In genomic region chr5:177468329-177469058, GRCh38 we compare ENCODE assay signal across 1 cellular context.
TF ChIP-seq lines count a peak whose summit lies in the region.

No MANE protein-coding gene starts in this region.

TF ChIP-seq in neural cell, 6 proteins besides CTCF, POLR2A, EP300 and RAD21 (continued from another document):
- TF ChIP-seq REST (IDR thresholded peaks at IDR 0.05; ENCODE audit: borderline replicate concordance) (no peak), SMC3 (conservative IDR thresholded peaks at IDR 0.05; ENCODE audit: poor library complexity) (no peak), EZH2 (IDR thresholded peaks at IDR 0.05; ENCODE audit: borderline replicate concordance, insufficient read depth, low read length, poor library complexity, severe bottlenecking) (no peak), MXI1 (conservative IDR thresholded peaks at IDR 0.05; ENCODE audit: poor library complexity, severe bottlenecking) (no peak)
